ENCODE assay signal across 8 cellular contexts in the genomic region with DNA sequence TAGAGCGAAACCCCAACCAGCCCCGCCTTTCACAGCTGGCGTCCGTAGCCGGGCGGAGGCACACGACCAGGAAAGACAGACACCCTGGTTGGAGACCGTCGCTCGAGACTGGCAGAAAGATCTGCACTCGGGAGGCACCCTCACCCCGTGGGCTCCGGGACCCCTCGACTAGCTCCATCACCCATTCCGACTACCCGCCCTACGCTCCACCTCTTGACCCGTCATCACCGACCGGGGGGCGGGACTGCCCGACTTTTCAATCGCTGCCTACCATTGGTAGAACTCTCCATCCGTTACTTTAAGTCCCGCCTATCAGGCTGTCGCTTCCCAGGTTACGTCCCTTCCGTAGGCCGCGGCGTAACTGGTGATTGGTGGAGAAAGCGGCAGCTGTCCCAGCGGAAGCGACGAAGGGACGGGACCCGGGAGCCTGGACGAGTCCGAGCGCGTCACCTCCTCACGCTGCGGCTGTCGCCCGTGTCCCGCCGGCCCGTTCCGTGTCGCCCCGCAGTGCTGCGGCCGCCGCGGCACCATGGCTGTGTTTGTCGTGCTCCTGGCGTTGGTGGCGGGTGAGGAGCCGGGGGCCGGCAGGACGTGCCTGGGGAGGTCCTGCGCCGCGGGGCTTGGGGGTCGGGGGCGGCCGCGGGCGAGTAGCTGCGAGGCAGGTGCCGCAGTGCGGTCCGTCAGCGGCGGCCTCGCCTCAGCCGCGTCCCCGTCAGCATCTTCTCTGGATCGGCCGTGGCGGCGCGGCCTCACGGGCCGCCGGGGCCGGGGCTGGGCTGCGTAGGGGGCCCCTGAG. TPM values are rescaled to one million over a fixed set of nuclear protein-coding genes. Genes with fewer than 3 reads are reported as not detected.
DNase-seq lines count a peak whose midpoint lies in the region; ATAC-seq, FAIRE-seq and TF ChIP-seq lines count a peak whose summit lies in the region.

TSS of gene ATP6AP2 (plus strand) at position 434 of the 796 bp plus-strand sequence. CDS start at position 530, 96 bp downstream.

- H3K27ac ChIP-seq in C4-2B = peak within 1 kb of the TSS; percentile 75
- peak within 1 kb of the TSS; percentile 26 for H3K27ac ChIP-seq in HepG2 (ENCODE audit: extremely low read length, insufficient read depth, low read length)

- H2AFZ ChIP-seq in HepG2 (ENCODE audit: low read length) = no peak within 1 kb of the TSS

- TF ChIP-seq POLR2A in HepG2 (IDR thresholded peaks at IDR 0.05; ENCODE audit: insufficient read depth in 1 of 2, low read depth in 2 of 2, low read length in 2 of 2) = peak; percentile 45 to 73; a peak in 3 of 4 replicates

- no peaks in the 10 kb centered on the region for H4K20me1 ChIP-seq in HepG2 (ENCODE audit: insufficient read depth, low read length)

- POLR2A ChIA-PET in HepG2 (lab: Yijun Ruan, JAX) = interaction anchor here (1.0 to 1.2 kb wide), 2 partner anchors 9 to 67 kb away, joined by 3 to 4 read pairs; partner anchors contain the start of gene CXorf38

- peak within 1 kb of the TSS; percentile 73 for H3K9ac ChIP-seq in HepG2 (ENCODE audit: insufficient read depth, low read depth, low read length)

- H3K4me3 ChIP-seq in HepG2 (replicated peaks in 1 of 3; ENCODE audit: insufficient read depth in 1 of 3, low read depth in 2 of 3, low read length in 3 of 3) = peak within 1 kb of the TSS; percentile 65 to 85 (median 83)

- in situ Hi-C loops in HepG2 (cut with HindIII; ENCODE audit: extremely low pct_ligation_motif_present, low pct_unique_long_range_greater_than_20kb) = no loop called here

- peak; percentile 97 for ATAC-seq in GM19395 (IDR thresholded peaks at IDR 0.05; ENCODE audit: unreplicated experiment)
- ATAC-seq in HG03565 (IDR thresholded peaks at IDR 0.05; ENCODE audit: unreplicated experiment) = peak; percentile 97
- peak; percentile 98 for ATAC-seq in HepG2

- peak within 1 kb of the TSS; percentile 71 for H3K4me2 ChIP-seq in HepG2 (ENCODE audit: low read depth, low read length)

- 0% methylated on average over 2 of the region's 89 CpGs for WGBS in HepG2 (ENCODE audit: low lambda C conversion rate)

- no peaks in the 10 kb centered on the region for H3K9me3 ChIP-seq in HepG2 (ENCODE audit: low read length)

- TF ChIP-seq EP300 in HepG2 (IDR thresholded peaks at IDR 0.05; ENCODE audit: low read depth in 2 of 2, low read length in 2 of 2) = no peak
- TF ChIP-seq EP300 in HepG2 (CRISPR knock-in tag; IDR thresholded peaks at IDR 0.05; ENCODE audit: borderline replicate concordance) = no peak

- no peak for TF ChIP-seq RAD21 in HepG2 (CRISPR knock-in tag; IDR thresholded peaks at IDR 0.05)

- peaks cover 21% of the 10 kb centered on the region for H3K79me2 ChIP-seq in HepG2 (ENCODE audit: insufficient read depth, low read length)

- peaks cover 46% of the 10 kb centered on the region for H3K4me1 ChIP-seq in HepG2 (ENCODE audit: insufficient read depth, low read length)

- no peaks in the 10 kb centered on the region; a peak in 1 of 5 replicates for H3K27me3 ChIP-seq in HepG2 (ENCODE audit: control insufficient read depth in 1 of 2, insufficient read depth in 2 of 2, low read length in 2 of 2)

- FAIRE-seq in HepG2 (lab: Jason Lieb, UNC) = peak; percentile 92

- CTCF ChIA-PET in HepG2 (lab: Yijun Ruan, JAX; ENCODE audit: low intra/inter-chr PET ratio, low total read pairs) = no interaction called here

- BruUV-seq in HepG2 (replicated peaks; lab: Mats Ljungman, UMichigan) = no TSS peak

- TF ChIP-seq CTCF in C4-2B (conservative IDR thresholded peaks at IDR 0.05) = no peak
- no peak for TF ChIP-seq CTCF in HepG2 (CRISPR knock-in tag; IDR thresholded peaks at IDR 0.05)

- DNase-seq in NCI-H774 (lab: John Stamatoyannopoulos, UW) (peak; percentile 88), dermis microvascular lymphatic vessel endothelial cell (ENCODE audit: low read depth in 2 of 2) (peak; percentile 90 to 94), HepG2 (ENCODE audit: low spot score) (peak; percentile 89)
- peak; percentile 88 to 90 for DNase-seq in activated CD4-positive, alpha-beta T cell treated with anti-CD3 and anti-CD28 coated beads, Interleukin-2, amount 50 U/mL, for 48 hours
- DNase-seq in stimulated activated CD4-positive, alpha-beta T cell treated with anti-CD3 and anti-CD28 coated beads, Interleukin-4, amount 100 ng/mL, for 1 hour = peak; percentile 82

- no peaks in the 10 kb centered on the region for H3K36me3 ChIP-seq in HepG2 (replicated peaks in 1 of 2; ENCODE audit: control insufficient read depth in 1 of 2, insufficient read depth in 2 of 2, low read length in 2 of 2)

- intact Hi-C loops in HepG2 (cut with micrococcal nuclease; ENCODE audit: unreplicated experiment) = loop anchor here (10.0 kb wide), 1 partner anchor 64 kb away; the partner anchor contains the start of gene CXorf38

TF ChIP-seq in HepG2, 621 proteins besides CTCF, POLR2A, EP300 and RAD21 (continues in another document):
- TF ChIP-seq ZNF546 (CRISPR knock-in tag; conservative IDR thresholded peaks at IDR 0.05) (no peak), ARHGAP35 (CRISPR knock-in tag; IDR thresholded peaks at IDR 0.05; ENCODE audit: borderline replicate concordance) (no peak), NKX3-1 (CRISPR knock-in tag; IDR thresholded peaks at IDR 0.05) (no peak), ZNF615 (CRISPR knock-in tag; IDR thresholded peaks at IDR 0.05; ENCODE audit: borderline replicate concordance) (no peak), HNF4G (IDR thresholded peaks at IDR 0.05; ENCODE audit: borderline replicate concordance, low read depth, low read length) (no peak), HNF4G (CRISPR knock-in tag; IDR thresholded peaks at IDR 0.05; ENCODE audit: borderline replicate concordance, low read depth) (no peak), GATA4 (IDR thresholded peaks at IDR 0.05; ENCODE audit: borderline replicate concordance, low read depth) (no peak), HNRNPUL1 (IDR thresholded peaks at IDR 0.05; ENCODE audit: low read depth, low read length) (no peak), JUND (CRISPR knock-in tag; IDR thresholded peaks at IDR 0.05) (no peak), ZNF776 (CRISPR knock-in tag; IDR thresholded peaks at IDR 0.05) (peak; percentile 51; the same call in 1 of the 2 replicates), ZNF556 (CRISPR knock-in tag; IDR thresholded peaks at IDR 0.05; ENCODE audit: borderline replicate concordance) (peak; percentile 17; the same call in 1 of the 2 replicates), ZNF260 (CRISPR knock-in tag; IDR thresholded peaks at IDR 0.05; ENCODE audit: borderline replicate concordance, low read depth) (no peak), GABPB1 (CRISPR knock-in tag; IDR thresholded peaks at IDR 0.05) (peak; percentile 93), BHLHE40 (IDR thresholded peaks at IDR 0.05; ENCODE audit: low read length) (no peak), TCF12 (IDR thresholded peaks at IDR 0.05) (no peak), TCF12 (CRISPR knock-in tag; IDR thresholded peaks at IDR 0.05) (no peak)
- TF ChIP-seq, protein P1, sequence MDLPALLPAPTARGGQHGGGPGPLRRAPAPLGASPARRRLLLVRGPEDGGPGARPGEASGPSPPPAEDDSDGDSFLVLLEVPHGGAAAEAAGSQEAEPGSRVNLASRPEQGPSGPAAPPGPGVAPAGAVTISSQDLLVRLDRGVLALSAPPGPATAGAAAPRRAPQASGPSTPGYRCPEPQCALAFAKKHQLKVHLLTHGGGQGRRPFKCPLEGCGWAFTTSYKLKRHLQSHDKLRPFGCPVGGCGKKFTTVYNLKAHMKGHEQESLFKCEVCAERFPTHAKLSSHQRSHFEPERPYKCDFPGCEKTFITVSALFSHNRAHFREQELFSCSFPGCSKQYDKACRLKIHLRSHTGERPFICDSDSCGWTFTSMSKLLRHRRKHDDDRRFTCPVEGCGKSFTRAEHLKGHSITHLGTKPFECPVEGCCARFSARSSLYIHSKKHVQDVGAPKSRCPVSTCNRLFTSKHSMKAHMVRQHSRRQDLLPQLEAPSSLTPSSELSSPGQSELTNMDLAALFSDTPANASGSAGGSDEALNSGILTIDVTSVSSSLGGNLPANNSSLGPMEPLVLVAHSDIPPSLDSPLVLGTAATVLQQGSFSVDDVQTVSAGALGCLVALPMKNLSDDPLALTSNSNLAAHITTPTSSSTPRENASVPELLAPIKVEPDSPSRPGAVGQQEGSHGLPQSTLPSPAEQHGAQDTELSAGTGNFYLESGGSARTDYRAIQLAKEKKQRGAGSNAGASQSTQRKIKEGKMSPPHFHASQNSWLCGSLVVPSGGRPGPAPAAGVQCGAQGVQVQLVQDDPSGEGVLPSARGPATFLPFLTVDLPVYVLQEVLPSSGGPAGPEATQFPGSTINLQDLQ (CRISPR knock-in tag; IDR thresholded peaks at IDR 0.05) = no peak

RNA-seq across cellular contexts. Expression of gene ATP6AP2, which starts in this region (rescaled TPM):
- total RNA-seq in dermis microvascular lymphatic vessel endothelial cell (78.1 and 95.2 TPM in 2 replicates), HepG2 (2016; rRNA removed; fragmentation: Illumina TruSeq; extraction: Trizol) (29.0 and 55.6 TPM in 2 replicates)
- total RNA-seq in HepG2 (2016; cell fraction: cytosol; rRNA removed; fragmentation: Illumina TruSeq; extraction: Trizol; ENCODE audit: low read depth) = 4.1 TPM in 2 replicates
- 32.6 and 56.9 TPM in 2 replicates for total RNA-seq in HepG2 (2016; cell fraction: insoluble cytoplasmic fraction; rRNA removed; fragmentation: Illumina TruSeq; extraction: Trizol)
- total RNA-seq in HepG2 (2016; cell fraction: membrane; rRNA removed; fragmentation: Illumina TruSeq; extraction: Trizol) = 7.8 and 9.1 TPM in 2 replicates
- total RNA-seq in HepG2 (2016; cell fraction: nucleus; rRNA removed; fragmentation: Illumina TruSeq; extraction: Trizol) = 52.1 and 67.7 TPM in 2 replicates
- 93.5 and 108 TPM in 2 replicates for polyA plus RNA-seq in HepG2 (2011; rRNA removed)
- 53.3 and 81.4 TPM in 2 replicates for polyA plus RNA-seq in HepG2 (2011; cell fraction: cytosol; rRNA removed)
- 24.6 and 29.7 TPM in 2 replicates for polyA plus RNA-seq in HepG2 (2011; cell fraction: nucleus; rRNA removed)
- 58.5 and 72.4 TPM in 2 replicates for polyA plus RNA-seq in HepG2 (2012)
- 4.0 and 4.1 TPM in 2 replicates for polyA plus RNA-seq in HepG2 (2016; cell fraction: cytosol; fragmentation: Illumina TruSeq; extraction: Trizol; ENCODE audit: low read depth)
- polyA plus RNA-seq in HepG2 (2016; cell fraction: insoluble cytoplasmic fraction; fragmentation: Illumina TruSeq; extraction: Trizol; ENCODE audit: low read depth) = 35.9 and 36.1 TPM in 2 replicates
- polyA plus RNA-seq in HepG2 (2016; cell fraction: membrane; fragmentation: Illumina TruSeq; extraction: Trizol; ENCODE audit: low read depth) = 6.9 and 7.3 TPM in 2 replicates
- 84.4 and 93.6 TPM in 2 replicates for polyA plus RNA-seq in HepG2 (2016; cell fraction: nucleus; fragmentation: Illumina TruSeq; extraction: Trizol; ENCODE audit: insufficient read depth, low read depth)
- 46.6 and 99.6 TPM in 2 replicates for polyA minus RNA-seq in HepG2 (2011; rRNA and poly(A)+ RNA removed; ENCODE audit: low replicate concordance)
- polyA minus RNA-seq in HepG2 (2011; cell fraction: cytosol; rRNA and poly(A)+ RNA removed) = 54.8 and 81.6 TPM in 2 replicates
- 29.4 and 33.7 TPM in 2 replicates for polyA minus RNA-seq in HepG2 (2011; cell fraction: nucleus; rRNA and poly(A)+ RNA removed)

Comparison
In these comparisons a context has a peak if more than half of its experiments do, and no peak if none do; other contexts are left out.
1. Peak in every context shown above with its lines: DNase-seq, ATAC-seq, H3K4me3 ChIP-seq and H3K27ac ChIP-seq.